Comparison of ENCODE assay signal across 30 cellular contexts in genomic region chr3:155938409-155938808, GRCh38.
"Had no signal": no experiment of that assay in that cellular context is flagged by ENCODE, and none has a peak within 500 bp of the region (broad histone marks: within the 10 kb centered on the region; RNA-seq: fewer than 3 reads in every experiment).

No MANE protein-coding gene starts in this region.

- H3K9me3 Mint-ChIP-seq: activated B cell treated with CpG ODN at 0.5 μM for 24 hours; activated CD8-positive, alpha-beta T cell treated with anti-CD3 and anti-CD28 coated beads for 36 hours; activated naive CD4-positive, alpha-beta T cell treated with anti-CD3 and anti-CD28 coated beads for 36 hours; activated naive CD4-positive, alpha-beta T cell treated with anti-CD3 and anti-CD28 coated beads, Interleukin-2, amount 50 U/mL, for 24 hours; activated naive CD8-positive, alpha-beta T cell treated with anti-CD3 and anti-CD28 coated beads, Interleukin-2, amount 10 ng/mL, durations not matched to agents 7 days and 5 days; activated T-cell treated with anti-CD3 and anti-CD28 coated beads, Interleukin-2, amount 50 U/mL, for 4 hours; activated T-helper 17 cell treated with anti-CD3 and anti-CD28 coated beads, Interleukin-2, amount 50 U/mL, for 72 hours; central memory CD8-positive, alpha-beta T cell; T-cell; T-helper 1 cell treated with Interleukin-12 subunit alpha and Interleukin-12 subunit beta and Interleukin-4 antibody, amounts not matched to agents 30 μg/mL and 1 μg/mL, for 36 hours; T-helper 2 cell treated with Interferon-gamma antibody and Interleukin-4, amounts not matched to agents 5 μg/mL and 100 μg/mL, for 36 hours had no signal

- H3K9me3 ChIP-seq: esophagus muscularis mucosa, gastroesophageal sphincter, heart right ventricle had no signal

- H3K4me3 Mint-ChIP-seq: activated B cell treated with CpG ODN at 0.5 μM for 24 hours; activated CD8-positive, alpha-beta T cell treated with anti-CD3 and anti-CD28 coated beads for 36 hours; activated naive CD4-positive, alpha-beta T cell treated with anti-CD3 and anti-CD28 coated beads for 36 hours; activated naive CD4-positive, alpha-beta T cell treated with anti-CD3 and anti-CD28 coated beads, Interleukin-2, amount 50 U/mL, for 24 hours; activated naive CD8-positive, alpha-beta T cell treated with anti-CD3 and anti-CD28 coated beads, Interleukin-2, amount 10 ng/mL, durations not matched to agents 7 days and 5 days; activated T-cell treated with anti-CD3 and anti-CD28 coated beads, Interleukin-2, amount 50 U/mL, for 4 hours; activated T-helper 17 cell treated with anti-CD3 and anti-CD28 coated beads, Interleukin-2, amount 50 U/mL, for 72 hours; central memory CD8-positive, alpha-beta T cell; T-cell; T-helper 1 cell treated with Interleukin-12 subunit alpha and Interleukin-12 subunit beta and Interleukin-4 antibody, amounts not matched to agents 30 μg/mL and 1 μg/mL, for 36 hours; T-helper 2 cell treated with Interferon-gamma antibody and Interleukin-4, amounts not matched to agents 5 μg/mL and 100 μg/mL, for 36 hours had no signal

- H3K4me1 Mint-ChIP-seq: activated B cell treated with CpG ODN at 0.5 μM for 24 hours; activated naive CD4-positive, alpha-beta T cell treated with anti-CD3 and anti-CD28 coated beads, Interleukin-2, amount 50 U/mL, for 24 hours; activated naive CD8-positive, alpha-beta T cell treated with anti-CD3 and anti-CD28 coated beads, Interleukin-2, amount 10 ng/mL, durations not matched to agents 7 days and 5 days; activated T-helper 17 cell treated with anti-CD3 and anti-CD28 coated beads, Interleukin-2, amount 50 U/mL, for 72 hours; central memory CD8-positive, alpha-beta T cell; T-cell had no signal

- H3K27me3 Mint-ChIP-seq: activated B cell treated with CpG ODN at 0.5 μM for 24 hours; activated CD8-positive, alpha-beta T cell treated with anti-CD3 and anti-CD28 coated beads for 36 hours; activated naive CD4-positive, alpha-beta T cell treated with anti-CD3 and anti-CD28 coated beads, Interleukin-2, amount 50 U/mL, for 24 hours; activated naive CD8-positive, alpha-beta T cell treated with anti-CD3 and anti-CD28 coated beads, Interleukin-2, amount 10 ng/mL, durations not matched to agents 7 days and 5 days; activated T-helper 17 cell treated with anti-CD3 and anti-CD28 coated beads, Interleukin-2, amount 50 U/mL, for 72 hours; central memory CD8-positive, alpha-beta T cell; T-cell had no signal

- ATAC-seq: activated CD4-positive, CD25-positive, alpha-beta regulatory T cell treated with anti-CD3 and anti-CD28 coated beads, Interleukin-2, amount 50 U/mL, for 24 hours; activated CD8-positive, alpha-beta T cell treated with anti-CD3 and anti-CD28 coated beads for 36 hours; activated T-cell treated with anti-CD3 and anti-CD28 coated beads, Interleukin-2, amount 50 U/mL, for 4 hours; activated T-helper 17 cell treated with anti-CD3 and anti-CD28 coated beads, Interleukin-2, amount 50 U/mL, for 72 hours; gastroesophageal sphincter; heart right ventricle; T-cell had no signal

- H3K27ac Mint-ChIP-seq: activated B cell treated with CpG ODN at 0.5 μM for 24 hours; activated CD8-positive, alpha-beta T cell treated with anti-CD3 and anti-CD28 coated beads for 36 hours; activated naive CD4-positive, alpha-beta T cell treated with anti-CD3 and anti-CD28 coated beads for 36 hours; activated naive CD4-positive, alpha-beta T cell treated with anti-CD3 and anti-CD28 coated beads, Interleukin-2, amount 50 U/mL, for 24 hours; activated naive CD8-positive, alpha-beta T cell treated with anti-CD3 and anti-CD28 coated beads, Interleukin-2, amount 10 ng/mL, durations not matched to agents 7 days and 5 days; activated T-helper 17 cell treated with anti-CD3 and anti-CD28 coated beads, Interleukin-2, amount 50 U/mL, for 72 hours; T-cell; T-helper 1 cell treated with Interleukin-12 subunit alpha and Interleukin-12 subunit beta and Interleukin-4 antibody, amounts not matched to agents 30 μg/mL and 1 μg/mL, for 36 hours; T-helper 2 cell treated with Interferon-gamma antibody and Interleukin-4, amounts not matched to agents 5 μg/mL and 100 μg/mL, for 36 hours had no signal

- DNase-seq: activated B cell treated with CpG ODN at 0.5 μM for 24 hours; activated CD4-positive, alpha-beta T cell treated with anti-CD3 and anti-CD28 coated beads for 48 hours; activated CD4-positive, alpha-beta T cell treated with anti-CD3 and anti-CD28 coated beads, Interleukin-2, amount 50 U/mL, for 1 hour; activated CD4-positive, alpha-beta T cell treated with anti-CD3 and anti-CD28 coated beads, Interleukin-2, amount 50 U/mL, for 48 hours; activated CD8-positive, alpha-beta memory T cell treated with anti-CD3 and anti-CD28 coated beads for 24 hours; activated CD8-positive, alpha-beta T cell treated with anti-CD3 and anti-CD28 coated beads for 36 hours; activated effector memory CD4-positive, alpha-beta T cell treated with Interleukin-2 at 50 U/mL for 16 hours; activated naive CD4-positive, alpha-beta T cell treated with anti-CD3 and anti-CD28 coated beads for 36 hours; activated naive CD8-positive, alpha-beta T cell treated with anti-CD3 and anti-CD28 coated beads, Interleukin-2, amount 10 ng/mL, durations not matched to agents 7 days and 5 days; activated T-cell treated with anti-CD3 and anti-CD28 coated beads, Interleukin-2, amount 50 U/mL, for 4 hours; amniotic stem cell; anterior cingulate cortex; brain microvascular endothelial cell; cortex of kidney; dermis blood vessel endothelial cell; effector CD4-positive, alpha-beta T cell; foreskin melanocyte; heart right ventricle; SW 1271; T-cell; T1000; WERI-Rb-1 had no signal
